ENCODE assay signal across 15 cellular contexts in genomic region chr11:5345831-5346230, GRCh38. TPM values are rescaled to one million over a fixed set of nuclear protein-coding genes. Genes with fewer than 3 reads are reported as not detected.
A peak's percentile ranks its signal among the peaks of the same experiment; 100 is the strongest.
DNase-seq lines count a peak whose midpoint lies in the region; ATAC-seq and TF ChIP-seq lines count a peak whose summit lies in the region.
"Had no signal": no experiment of that assay in that cellular context is flagged by ENCODE, and none has a peak within 500 bp of the region (broad histone marks: within the 10 kb centered on the region; RNA-seq: fewer than 3 reads in every experiment).

No MANE protein-coding gene starts in this region.

- H3K9me3 ChIP-seq in right cardiac atrium (ENCODE audit: control insufficient read depth, low read length), result no peaks in the 10 kb centered on the region
- no peaks in the 10 kb centered on the region for H3K9me3 ChIP-seq in heart left ventricle
- H3K9me3 ChIP-seq: BE2C had no signal

- no peaks in the 10 kb centered on the region for H3K9me3 Mint-ChIP-seq in activated naive CD4-positive, alpha-beta T cell treated with anti-CD3 and anti-CD28 coated beads, Interleukin-2, amount 10 ng/mL, durations not matched to agents 7 days and 5 days
- H3K9me3 Mint-ChIP-seq: GM23338, H9 had no signal

- H3K27me3 ChIP-seq in brain microvascular endothelial cell (replicated peaks), result no peaks in the 10 kb centered on the region
- no peaks in the 10 kb centered on the region for H3K27me3 ChIP-seq in right cardiac atrium (ENCODE audit: control insufficient read depth, insufficient read depth)
- H3K27me3 ChIP-seq in heart left ventricle, result no peaks in the 10 kb centered on the region
- H3K27me3 ChIP-seq: BE2C had no signal

- 42% methylated on average over 3 of the region's 3 CpGs for WGBS in right cardiac atrium
- WGBS in heart left ventricle, 4 donors, result 53 to 58% (median 56%) methylated on average over 3 of the region's 3 CpGs

- H3K4me3 ChIP-seq in brain microvascular endothelial cell (ENCODE audit: low read depth, low read length) (no peak overlapping the region), fibroblast of villous mesenchyme (ENCODE audit: low read depth, low read length) (no peak overlapping the region), right cardiac atrium (ENCODE audit: low read length) (no peak overlapping the region), heart left ventricle (no peak overlapping the region)
- H3K4me3 ChIP-seq: GM23338 had no signal

- no peaks in the 10 kb centered on the region for H3K4me1 ChIP-seq in right cardiac atrium (ENCODE audit: control insufficient read depth, insufficient read depth, low read length)
- H3K4me1 ChIP-seq in heart left ventricle, result no peaks in the 10 kb centered on the region
- H3K4me1 ChIP-seq: BE2C had no signal

- no peak overlapping the region for H3K4me3 Mint-ChIP-seq in activated naive CD4-positive, alpha-beta T cell treated with anti-CD3 and anti-CD28 coated beads, Interleukin-2, amount 10 ng/mL, durations not matched to agents 7 days and 5 days
- H3K4me3 Mint-ChIP-seq: CD4-positive, alpha-beta memory T cell; GM23338; H9 had no signal

- in situ Hi-C loops in brain microvascular endothelial cell (cut with HindIII; ENCODE audit: low pct_ligation_motif_present, low sequenced_read_pairs), result no loop called here

- ATAC-seq in right cardiac atrium, result no peak
- ATAC-seq in heart left ventricle, result no peak
- ATAC-seq: GM23338 had no signal

- no peak overlapping the region for H3K27ac Mint-ChIP-seq in activated naive CD4-positive, alpha-beta T cell treated with anti-CD3 and anti-CD28 coated beads, Interleukin-2, amount 10 ng/mL, durations not matched to agents 7 days and 5 days
- H3K27ac Mint-ChIP-seq: CD4-positive, alpha-beta memory T cell; GM23338; H9 had no signal

- TF ChIP-seq POLR2A in heart left ventricle (IDR thresholded peaks at IDR 0.05), result no peak

- intact Hi-C loops in right cardiac atrium (cut with DNase I), result no loop called here
- intact Hi-C loops in heart left ventricle (cut with DNase I), result no loop called here

- H3K4me1 Mint-ChIP-seq in activated naive CD4-positive, alpha-beta T cell treated with anti-CD3 and anti-CD28 coated beads, Interleukin-2, amount 10 ng/mL, durations not matched to agents 7 days and 5 days, result no peaks in the 10 kb centered on the region
- H3K4me1 Mint-ChIP-seq: CD4-positive, alpha-beta memory T cell had no signal

- DNase-seq in NCI-H226, result peak; percentile 43
- peak; percentile 74 for DNase-seq in brain microvascular endothelial cell
- DNase-seq in fibroblast of villous mesenchyme (ENCODE audit: low read depth), result peak; percentile 45
- no peak for DNase-seq in right cardiac atrium
- DNase-seq in heart left ventricle, result no peak
- no peak for DNase-seq in GM10266 (ENCODE audit: extremely low spot score)
- DNase-seq in activated naive CD4-positive, alpha-beta T cell treated with anti-CD3 and anti-CD28 coated beads, Interleukin-2, amount 10 ng/mL, durations not matched to agents 7 days and 5 days, result no peak
- DNase-seq: BE2C; CD4-positive, alpha-beta memory T cell; DMS79; H9 had no signal

- peak overlapping the region; percentile 78 for H3K27ac ChIP-seq in brain microvascular endothelial cell
- H3K27ac ChIP-seq in right cardiac atrium (ENCODE audit: low read length), result no peak overlapping the region
- H3K27ac ChIP-seq in heart left ventricle, result no peak overlapping the region
- H3K27ac ChIP-seq: C4-2B had no signal

- CTCF ChIA-PET in activated naive CD4-positive, alpha-beta T cell treated with anti-CD3 and anti-CD28 coated beads, Interleukin-2, amount 10 ng/mL, durations not matched to agents 7 days and 5 days (lab: Charles Lee), result interaction anchor here (0.9 kb wide), 1 partner anchor 27 kb away, joined by 3 read pairs; no protein-coding TSS in a partner anchor

- H3K27me3 Mint-ChIP-seq in activated naive CD4-positive, alpha-beta T cell treated with anti-CD3 and anti-CD28 coated beads, Interleukin-2, amount 10 ng/mL, durations not matched to agents 7 days and 5 days, result no peaks in the 10 kb centered on the region

- H3K36me3 Mint-ChIP-seq in activated naive CD4-positive, alpha-beta T cell treated with anti-CD3 and anti-CD28 coated beads, Interleukin-2, amount 10 ng/mL, durations not matched to agents 7 days and 5 days, result no peaks in the 10 kb centered on the region
- H3K36me3 Mint-ChIP-seq: CD4-positive, alpha-beta memory T cell had no signal

- TF ChIP-seq CTCF in brain microvascular endothelial cell (IDR thresholded peaks at IDR 0.05; ENCODE audit: low read depth, low read length, missing control alignments) (no peak), fibroblast of villous mesenchyme (IDR thresholded peaks at IDR 0.05; ENCODE audit: insufficient read depth, low read depth, low read length) (no peak), heart left ventricle (IDR thresholded peaks at IDR 0.05) (no peak), GM10266 (IDR thresholded peaks at IDR 0.05; ENCODE audit: control insufficient read depth, insufficient read depth, low read depth, missing control alignments) (no peak)

- H3K36me3 ChIP-seq in brain microvascular endothelial cell (replicated peaks) (no peaks in the 10 kb centered on the region), heart left ventricle (no peaks in the 10 kb centered on the region)
- H3K36me3 ChIP-seq: BE2C had no signal

RNA-seq across cellular contexts. Expression of gene OR51B5, which starts 2.5 kb away (rescaled TPM):
- 0.32 and 0.43 TPM in 2 replicates for total RNA-seq in fibroblast of villous mesenchyme
- total RNA-seq in right cardiac atrium, result under 1 TPM in 1 of 4 donors, not detected in 3; 0.33 TPM
- 0.14 TPM for polyA plus RNA-seq in right cardiac atrium
- under 1 TPM in 1 of 9 donors, not detected in 8; 0.80 TPM for total RNA-seq in heart left ventricle
- polyA plus RNA-seq in heart left ventricle, result under 1 TPM in 1 of 2 donors, not detected in 1; 0.11 TPM
- total RNA-seq: CD4-positive, alpha-beta memory T cell; G401; GM23338; H9; HT-29 had no signal
- polyA plus RNA-seq: CD4-positive, alpha-beta memory T cell; GM23338 had no signal

RNA-seq across cellular contexts. Expression of gene OR51B6, which starts 5.5 kb away (rescaled TPM):
- total RNA-seq in fibroblast of villous mesenchyme (not detected in 2 replicates), right cardiac atrium (not detected), heart left ventricle (not detected)
- polyA plus RNA-seq in right cardiac atrium (not detected), heart left ventricle (not detected)
- total RNA-seq: CD4-positive, alpha-beta memory T cell; G401; GM23338; H9; HT-29 had no signal
- polyA plus RNA-seq: CD4-positive, alpha-beta memory T cell; GM23338 had no signal

RNA-seq across cellular contexts. Expression of gene OR51B2, which starts 21.7 kb away (rescaled TPM):
- not detected in 2 replicates for total RNA-seq in fibroblast of villous mesenchyme
- not detected for total RNA-seq in right cardiac atrium
- not detected for polyA plus RNA-seq in right cardiac atrium
- not detected for total RNA-seq in heart left ventricle
- polyA plus RNA-seq in heart left ventricle, result not detected
- total RNA-seq: CD4-positive, alpha-beta memory T cell; G401; GM23338; H9; HT-29 had no signal
- polyA plus RNA-seq: CD4-positive, alpha-beta memory T cell; GM23338 had no signal

RNA-seq across cellular contexts. Expression of gene OR51M1, which starts 37.8 kb away (rescaled TPM):
- total RNA-seq in fibroblast of villous mesenchyme (under 0.01 TPM in 1 of 2 replicates, not detected in the other), right cardiac atrium (not detected), heart left ventricle (not detected)
- polyA plus RNA-seq in right cardiac atrium (not detected), heart left ventricle (not detected)
- total RNA-seq: CD4-positive, alpha-beta memory T cell; G401; H9; HT-29 had no signal
- polyA plus RNA-seq: CD4-positive, alpha-beta memory T cell; GM23338 had no signal

RNA-seq across cellular contexts. Expression of gene OR51B4, which starts 44.1 kb away (rescaled TPM):
- total RNA-seq in fibroblast of villous mesenchyme, result 0.43 TPM in 1 of 2 replicates, not detected in the other
- total RNA-seq in right cardiac atrium, result not detected
- not detected for polyA plus RNA-seq in right cardiac atrium
- not detected for total RNA-seq in heart left ventricle
- not detected for polyA plus RNA-seq in heart left ventricle
- total RNA-seq: CD4-positive, alpha-beta memory T cell; G401; GM23338; H9; HT-29 had no signal
- polyA plus RNA-seq: CD4-positive, alpha-beta memory T cell; GM23338 had no signal

Comparison
In these comparisons a context has a peak if more than half of its experiments do, and no peak if none do; other contexts are left out.
1. DNase-seq: peak in NCI-H226 (single experiment), brain microvascular endothelial cell (single experiment) and fibroblast of villous mesenchyme (single experiment); none in right cardiac atrium (0 of 3), heart left ventricle (0 of 5), GM10266 (single experiment) and activated naive CD4-positive, alpha-beta T cell treated with anti-CD3 and anti-CD28 coated beads, Interleukin-2, amount 10 ng/mL, durations not matched to agents 7 days and 5 days (single experiment).